ENCODE assay signal across 8 cellular contexts in the genomic region with DNA sequence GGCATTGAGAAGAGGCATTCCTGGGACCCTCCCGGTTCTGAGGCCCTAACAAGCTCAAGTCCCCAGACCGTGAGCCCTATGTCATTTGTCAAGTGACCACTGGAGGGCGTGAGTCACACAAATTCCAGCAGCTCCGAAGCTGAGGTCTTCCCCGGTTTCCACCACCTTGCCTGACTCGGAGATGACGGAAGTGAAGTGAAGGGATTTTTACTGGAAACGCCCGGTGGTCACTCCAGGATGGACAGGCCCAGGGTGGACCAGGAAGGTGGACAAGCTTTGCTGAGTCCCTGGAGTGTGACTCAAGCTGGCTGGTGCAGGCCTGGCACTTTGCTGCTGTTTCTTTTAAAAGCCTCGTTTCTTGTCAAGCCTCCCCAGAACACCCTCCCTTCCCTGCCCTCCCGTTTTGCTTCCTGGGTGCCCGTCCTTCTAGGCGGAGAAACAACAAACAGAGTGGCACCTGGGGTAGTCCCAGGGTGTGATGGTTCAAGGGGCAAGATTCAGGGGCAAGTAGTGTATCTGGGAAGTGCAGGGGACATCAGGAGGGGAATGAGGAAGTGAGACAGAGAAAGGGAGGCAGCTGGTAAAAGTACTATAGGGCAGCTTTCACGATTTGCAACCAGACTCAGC. TPM values are rescaled to one million over a fixed set of nuclear protein-coding genes. Genes with fewer than 3 reads are reported as not detected.
A peak's percentile ranks its signal among the peaks of the same experiment; 100 is the strongest.
DNase-seq lines count a peak whose midpoint lies in the region; ATAC-seq and TF ChIP-seq lines count a peak whose summit lies in the region.

No MANE protein-coding gene starts in this region.

- peak overlapping the region; percentile 67 for H3K4me2 ChIP-seq in KMS-11
- no peak overlapping the region for H3K4me2 ChIP-seq in neural cell (ENCODE audit: low read length)

- POLR2A ChIA-PET in CD4-positive, alpha-beta memory T cell (lab: Charles Lee; ENCODE audit: partially characterized antibody): interaction anchor here (0.8 to 6.7 kb wide), 9 partner anchors 40 to 551 kb away, joined by 3 to 153 read pairs (median 4); a partner anchor contains a TSS
- POLR2A ChIA-PET in Panc1 (lab: Charles Lee): no interaction called here

- in situ Hi-C loops in Panc1 (cut with HindIII; ENCODE audit: low pct_unique_long_range_greater_than_20kb, low sequenced_read_pairs): no loop called here

- BruUV-seq in Panc1 (replicated peaks; lab: Mats Ljungman, UMichigan): no TSS peak

- no peaks in the 10 kb centered on the region for H4K20me1 ChIP-seq in KMS-11 (ENCODE audit: insufficient read depth)
- no peaks in the 10 kb centered on the region for H4K20me1 ChIP-seq in neural cell (ENCODE audit: insufficient read depth)

- no peaks in the 10 kb centered on the region for H3K9me2 ChIP-seq in neural cell (ENCODE audit: insufficient read depth, low read length)

- peak overlapping the region; percentile 56 for H3K27ac ChIP-seq in CD4-positive, alpha-beta memory T cell (ENCODE audit: low read depth, low read length)
- peak overlapping the region; percentile 55 for H3K27ac ChIP-seq in KMS-11
- peak overlapping the region; percentile 61 for H3K27ac ChIP-seq in Panc1 (ENCODE audit: low read length)
- H3K27ac ChIP-seq in neural cell (ENCODE audit: low read length): no peak overlapping the region

- DNase-seq in CD4-positive, alpha-beta memory T cell: peak; percentile 80 to 84 (median 82)
- peak; percentile 58 for DNase-seq in Panc1 (ENCODE audit: low read depth, low spot score)
- peak; percentile 59 for DNase-seq in activated T-helper 1 cell treated with Interleukin-2 at 50 U/mL for 16 hours (ENCODE audit: low read depth)
- DNase-seq in fibroblast of the aortic adventitia (ENCODE audit: low read depth): peak; percentile 90
- DNase-seq in stimulated activated naive CD8-positive, alpha-beta T cell treated with anti-CD3 and anti-CD28 coated beads, Interleukin-15, Interleukin-2, amounts not matched to agents 100 U/mL and 50 U/mL, for 24 hours: peak; percentile 81

- no peaks in the 10 kb centered on the region for H3K9me3 ChIP-seq in CD4-positive, alpha-beta memory T cell (ENCODE audit: control insufficient read depth in 1 of 2, low read length in 2 of 2)
- H3K9me3 ChIP-seq in Panc1 (ENCODE audit: control insufficient read depth, insufficient read depth, low read depth, low read length): no peaks in the 10 kb centered on the region
- H3K9me3 ChIP-seq in neural cell (ENCODE audit: low read length): no peaks in the 10 kb centered on the region

- CTCF ChIA-PET in CD4-positive, alpha-beta memory T cell (lab: Charles Lee; ENCODE audit: partially characterized antibody): interaction anchor here (0.7 to 11.4 kb wide), 40 partner anchors 8 to 734 kb away, joined by 3 to 292 read pairs (median 5); a partner anchor contains a TSS
- CTCF ChIA-PET in Panc1 (lab: Charles Lee): interaction anchor here (0.6 to 6.9 kb wide), 30 partner anchors 8 to 643 kb away, joined by 3 to 113 read pairs (median 4); a partner anchor contains a TSS

- no peaks in the 10 kb centered on the region for H3K27me3 ChIP-seq in CD4-positive, alpha-beta memory T cell (ENCODE audit: insufficient read depth, low read length)
- H3K27me3 ChIP-seq in KMS-11 (ENCODE audit: insufficient read depth, low read depth) (no peaks in the 10 kb centered on the region), Panc1 (ENCODE audit: control insufficient read depth, insufficient read depth, low read length) (no peaks in the 10 kb centered on the region; the same call in 1 of the 2 replicates), neural cell (ENCODE audit: insufficient read depth, low read depth, low read length) (no peaks in the 10 kb centered on the region)

- H3K4me1 ChIP-seq in CD4-positive, alpha-beta memory T cell (ENCODE audit: insufficient read depth, low read length): peaks cover 36% of the 10 kb centered on the region
- H3K4me1 ChIP-seq in KMS-11 (ENCODE audit: low read depth, poor library complexity, severe bottlenecking) (peaks cover 42% of the 10 kb centered on the region), Panc1 (ENCODE audit: control insufficient read depth, insufficient read depth, low read length) (peaks cover 6% of the 10 kb centered on the region)

- intact Hi-C loops in CD4-positive, alpha-beta memory T cell (cut with micrococcal nuclease): loop anchor here (1.0 to 2.0 kb wide), 3 partner anchors 75 to 611 kb away; a partner anchor contains a TSS
- intact Hi-C loops in Panc1 (cut with micrococcal nuclease; ENCODE audit: unreplicated experiment): loop anchor here (2.0 kb wide), 1 partner anchor 73 kb away; no protein-coding TSS in a partner anchor

- H3K4me3 ChIP-seq in CD4-positive, alpha-beta memory T cell (ENCODE audit: low read length in 2 of 2): peak overlapping the region; percentile 5 to 63
- H3K4me3 ChIP-seq in KMS-11 (IDR thresholded peaks at IDR 0.05; ENCODE audit: insufficient read depth, low read depth, low read length): no peak overlapping the region
- H3K4me3 ChIP-seq in Panc1 (ENCODE audit: low read depth in 2 of 2, low read length in 2 of 2): peak overlapping the region; percentile 22 to 55
- H3K4me3 ChIP-seq in fibroblast of the aortic adventitia (ENCODE audit: low read depth, low read length): peak overlapping the region; percentile 47
- H3K4me3 ChIP-seq in neural cell (ENCODE audit: low read length): no peak overlapping the region

- H3K36me3 Mint-ChIP-seq in CD4-positive, alpha-beta memory T cell: peaks cover 0 to 2% of the 10 kb centered on the region in 2 donors

- no peaks in the 10 kb centered on the region for H3K27me3 Mint-ChIP-seq in CD4-positive, alpha-beta memory T cell

- no peaks in the 10 kb centered on the region for H3K36me3 ChIP-seq in CD4-positive, alpha-beta memory T cell (ENCODE audit: insufficient read depth, low read length)
- H3K36me3 ChIP-seq in KMS-11 (ENCODE audit: insufficient read depth) (no peaks in the 10 kb centered on the region), Panc1 (ENCODE audit: control insufficient read depth, insufficient read depth, low read length) (no peaks in the 10 kb centered on the region), neural cell (ENCODE audit: insufficient read depth, low read length) (no peaks in the 10 kb centered on the region)

- ATAC-seq in GM21381 (IDR thresholded peaks at IDR 0.05; ENCODE audit: unreplicated experiment) (peak; percentile 48), Panc1 (peak; percentile 97)
- ATAC-seq in stimulated activated naive CD8-positive, alpha-beta T cell treated with anti-CD3 and anti-CD28 coated beads, Interleukin-15, Interleukin-2, amounts not matched to agents 100 U/mL and 50 U/mL, for 24 hours: peak; percentile 45

- peak overlapping the region; percentile 64 for H3K9ac ChIP-seq in KMS-11
- H3K9ac ChIP-seq in neural cell (ENCODE audit: low read length): no peak overlapping the region

- H3F3A ChIP-seq in neural cell (ENCODE audit: insufficient read depth, low read length, poor library complexity, severe bottlenecking): no peaks in the 10 kb centered on the region

- H3K27ac Mint-ChIP-seq in CD4-positive, alpha-beta memory T cell: peak overlapping the region; percentile 87 to 98 (median 93)

- peak overlapping the region; percentile 82 to 94 (median 86) for H3K4me3 Mint-ChIP-seq in CD4-positive, alpha-beta memory T cell

- TF ChIP-seq EP300 in neural cell (conservative IDR thresholded peaks at IDR 0.05; ENCODE audit: poor library complexity, severe bottlenecking): peak; percentile 13

- peaks cover 21 to 46% (median 37%) of the 10 kb centered on the region in 4 donors for H3K4me1 Mint-ChIP-seq in CD4-positive, alpha-beta memory T cell

- H2AFZ ChIP-seq in KMS-11 (ENCODE audit: low read depth) (peak overlapping the region; percentile 86), neural cell (ENCODE audit: low read depth, low read length) (no peak overlapping the region)

- H3K79me2 ChIP-seq in KMS-11 (ENCODE audit: insufficient read depth, low read depth) (no peaks in the 10 kb centered on the region), neural cell (replicated peaks; ENCODE audit: insufficient read depth, low read length) (no peaks in the 10 kb centered on the region)

- no peaks in the 10 kb centered on the region for H3K9me3 Mint-ChIP-seq in CD4-positive, alpha-beta memory T cell

- TF ChIP-seq CTCF in KMS-11 (conservative IDR thresholded peaks at IDR 0.05; ENCODE audit: low read depth, low read length) (peak; percentile 91), Panc1 (IDR thresholded peaks at IDR 0.05) (peak; percentile 88), fibroblast of the aortic adventitia (IDR thresholded peaks at IDR 0.05; ENCODE audit: insufficient read depth, low read length) (peak; percentile 79), neural cell (IDR thresholded peaks at IDR 0.05; ENCODE audit: poor library complexity, severe bottlenecking) (peak; percentile 90)

- TF ChIP-seq RAD21 in neural cell (conservative IDR thresholded peaks at IDR 0.05): peak; percentile 92

TF ChIP-seq in neural cell, 6 proteins besides CTCF, POLR2A, EP300 and RAD21 (continues in another document):
- TF ChIP-seq SMC3 (conservative IDR thresholded peaks at IDR 0.05; ENCODE audit: poor library complexity): peak; percentile 93

RNA-seq across cellular contexts. Expression of a gene that starts 5.3 kb away (rescaled TPM):
- total RNA-seq in CD4-positive, alpha-beta memory T cell: under 1 TPM; 0.09 to 0.11 TPM
- polyA plus RNA-seq in CD4-positive, alpha-beta memory T cell: under 1 TPM in 1 of 2 donors, not detected in 1; 0.14 TPM
- 0.08 TPM for total RNA-seq in Panc1 (2021; ENCODE audit: unreplicated experiment)
- 0.07 TPM for polyA plus RNA-seq in Panc1 (2012; ENCODE audit: insufficient read length)
- total RNA-seq in fibroblast of the aortic adventitia (ENCODE audit: low replicate concordance): 0.16 TPM in 1 of 2 replicates, not detected in the other
- polyA plus RNA-seq in neural cell: 0.28 and 0.53 TPM in 2 replicates
- polyA minus RNA-seq in neural cell: 0.35 and 0.49 TPM in 2 replicates

Comparison
In these comparisons a context has a peak if more than half of its experiments do, and no peak if none do; other contexts are left out.
1. H3K4me3 ChIP-seq: peak in CD4-positive, alpha-beta memory T cell (2 of 2), Panc1 (2 of 2) and fibroblast of the aortic adventitia (single experiment); none in KMS-11 (single experiment) and neural cell (single experiment).
2. ATAC-seq: peak in every context shown above with its lines; median percentile 97 in Panc1; 48 in GM21381; 45 in stimulated activated naive CD8-positive, alpha-beta T cell treated with anti-CD3 and anti-CD28 coated beads, Interleukin-15, Interleukin-2, amounts not matched to agents 100 U/mL and 50 U/mL, for 24 hours.
3. Peak in every context shown above with its lines, with median percentiles within 50 percentile points of each other: DNase-seq and CTCF ChIP-seq.